Comparison of ENCODE assay signal across 17 cellular contexts in the genomic region with DNA sequence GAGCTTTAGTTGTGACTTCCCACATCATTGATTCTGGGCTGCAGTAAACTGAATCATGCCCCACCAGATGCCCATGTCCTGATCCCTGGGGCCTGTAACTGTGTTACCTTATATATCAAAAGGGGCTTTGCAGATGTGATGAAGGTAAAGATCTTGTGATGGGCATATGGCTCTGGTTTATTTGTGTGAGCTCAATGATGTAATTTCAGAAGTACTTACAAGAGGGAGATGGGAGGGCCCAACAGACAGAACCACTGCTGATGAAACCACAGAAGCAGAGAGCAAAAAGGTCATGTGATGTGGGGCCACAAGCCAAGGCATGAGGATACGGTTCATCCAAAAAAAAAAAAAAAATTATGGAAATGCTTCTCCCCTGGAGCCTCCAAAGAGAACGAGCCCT.
DNase-seq lines count a peak whose midpoint lies in the region; ATAC-seq, FAIRE-seq and TF ChIP-seq lines count a peak whose summit lies in the region.
"Had no signal": no experiment of that assay in that cellular context is flagged by ENCODE, and none has a peak within 500 bp of the region (broad histone marks: within the 10 kb centered on the region; RNA-seq: fewer than 3 reads in every experiment).

No MANE protein-coding gene starts in this region.

- peak overlapping the region; percentile 76 to 84 for H3K27ac Mint-ChIP-seq in stimulated activated naive CD8-positive, alpha-beta T cell treated with anti-CD3 and anti-CD28 coated beads, Interleukin-15, amount 100 ng/mL, for 72 hours
- H3K27ac Mint-ChIP-seq: stimulated activated memory B cell treated with anti-CD40 and anti-IgM and Interleukin-4, amounts not matched to agents 10 μg/mL and 1 μg/mL and 100 μg/mL, for 72 hours had no signal

- TF ChIP-seq CTCF in K562 (IDR thresholded peaks at IDR 0.05 in 2 of 3, conservative IDR thresholded peaks at IDR 0.05 in 1 of 3; ENCODE audit: insufficient read depth in 2 of 3, low read depth in 1 of 3, low read length in 3 of 3) = no peak

- H3K27ac ChIP-seq in K562 (ENCODE audit: extremely low read depth, low read depth, low read length) = no peak overlapping the region

- no peak overlapping the region for H3K4me2 ChIP-seq in K562 (ENCODE audit: insufficient read depth, low read length)

- no peak for TF ChIP-seq EP300 in K562 (IDR thresholded peaks at IDR 0.05; ENCODE audit: low read length)

- no peak for TF ChIP-seq POLR2A in K562 (conservative IDR thresholded peaks at IDR 0.05)

- H3K4me3 Mint-ChIP-seq in stimulated activated naive CD8-positive, alpha-beta T cell treated with anti-CD3 and anti-CD28 coated beads, Interleukin-15, amount 100 ng/mL, for 72 hours = peak overlapping the region in 1 of 2 donors; percentile 32
- H3K4me3 Mint-ChIP-seq: stimulated activated memory B cell treated with anti-CD40 and anti-IgM and Interleukin-4, amounts not matched to agents 10 μg/mL and 1 μg/mL and 100 μg/mL, for 72 hours had no signal

- WGBS in K562 (ENCODE audit: insufficient coverage, low coverage, missing lambda C conversion rate) = 5% methylated on average over 2 of the region's 2 CpGs

- peaks cover 62% of the 10 kb centered on the region for H3K27me3 Mint-ChIP-seq in stimulated activated naive CD8-positive, alpha-beta T cell treated with anti-CD3 and anti-CD28 coated beads, Interleukin-15, amount 100 ng/mL, for 72 hours

- DNase-seq in activated CD8-positive, alpha-beta memory T cell treated with anti-CD3 and anti-CD28 coated beads for 24 hours = peak; percentile 53
- DNase-seq in activated CD8-positive, alpha-beta memory T cell treated with anti-CD3 and anti-CD28 coated beads, Interleukin-2, amount 50 U/mL, for 48 hours = no peak
- DNase-seq in NCI-H2171 (lab: John Stamatoyannopoulos, UW) (peak; percentile 55), K562 (ENCODE audit: extremely low read depth in 1 of 4, low spot score in 3 of 4) (no peak), NOMO-1 (lab: John Stamatoyannopoulos, UW; ENCODE audit: unreplicated experiment in 2 of 2) (no peak), NCI-H82 treated with DMSO at 0.1 percent for 48 hours (lab: John Stamatoyannopoulos, UW; ENCODE audit: unreplicated experiment) (no peak)
- peak in 1 of 2 donors; percentile 33 for DNase-seq in stimulated activated naive CD8-positive, alpha-beta T cell treated with anti-CD3 and anti-CD28 coated beads, Interleukin-15, amount 100 ng/mL, for 72 hours
- DNase-seq: ACHN, GOT3, midbrain, NCI-H1105 treated with DMSO at 0.1 percent for 48 hours, NCI-H510A had no signal

- no peaks in the 10 kb centered on the region for H3K36me3 ChIP-seq in K562 (ENCODE audit: control insufficient read depth, insufficient read depth, low read length)

- CTCF ChIA-PET in K562 (lab: Yijun Ruan, JAX; ENCODE audit: low intra/inter-chr PET ratio) = no interaction called here

- POLR2A ChIA-PET in K562 (lab: Yijun Ruan, JAX) = no interaction called here

- H3K9ac ChIP-seq in K562 (ENCODE audit: insufficient read depth in 1 of 2, low read depth in 2 of 2, low read length in 2 of 2) = no peak overlapping the region

- H3K79me2 ChIP-seq in K562 (ENCODE audit: control insufficient read depth, insufficient read depth, low read length) = no peaks in the 10 kb centered on the region

- H3K9me3 Mint-ChIP-seq in stimulated activated naive CD8-positive, alpha-beta T cell treated with anti-CD3 and anti-CD28 coated beads, Interleukin-15, amount 100 ng/mL, for 72 hours = peaks cover 8 to 9% of the 10 kb centered on the region in 2 donors
- H3K9me3 Mint-ChIP-seq: stimulated activated memory B cell treated with anti-CD40 and anti-IgM and Interleukin-4, amounts not matched to agents 10 μg/mL and 1 μg/mL and 100 μg/mL, for 72 hours had no signal

- no peak overlapping the region for H3K4me3 ChIP-seq in K562

- intact Hi-C loops in K562 (cut with micrococcal nuclease) = no loop called here

- H3K9me3 ChIP-seq in K562 (replicated peaks; ENCODE audit: control insufficient read depth, insufficient read depth, low read depth, low read length) = no peaks in the 10 kb centered on the region
- H3K9me3 ChIP-seq: Caco-2 had no signal

- peaks cover 5 to 42% of the 10 kb centered on the region in 2 experiments; a peak in 4 of 5 replicates for H3K27me3 ChIP-seq in K562 (ENCODE audit: control insufficient read depth in 2 of 2, insufficient read depth in 2 of 2, low read length in 2 of 2)

- no peak overlapping the region for H2AFZ ChIP-seq in K562 (ENCODE audit: low read depth, low read length)

- H3K4me1 ChIP-seq in K562 (replicated peaks in 1 of 2; ENCODE audit: control insufficient read depth in 2 of 2, insufficient read depth in 2 of 2, low read length in 2 of 2) = no peaks in the 10 kb centered on the region
- H3K4me1 ChIP-seq: Caco-2 had no signal

- FAIRE-seq in K562 (lab: Jason Lieb, UNC) = no peak
- FAIRE-seq: keratinocyte had no signal

- in situ Hi-C loops in K562 (cut with MboI) = no loop called here

- ATAC-seq in K562 (peak; percentile 45; the same call in 2 of the 3 replicates), HG03095 (IDR thresholded peaks at IDR 0.05; ENCODE audit: unreplicated experiment) (no peak)
- ATAC-seq in stimulated activated naive CD8-positive, alpha-beta T cell treated with anti-CD3 and anti-CD28 coated beads, Interleukin-15, amount 100 ng/mL, for 72 hours = no peak
- ATAC-seq: activated naive CD4-positive, alpha-beta T cell treated with anti-CD3 and anti-CD28 coated beads, Interleukin-2, amount 50 U/mL, for 72 hours; stimulated activated memory B cell treated with anti-CD40 and anti-IgM and Interleukin-4, amounts not matched to agents 10 μg/mL and 1 μg/mL and 100 μg/mL, for 72 hours had no signal

- H4K20me1 ChIP-seq in K562 (replicated peaks; ENCODE audit: control insufficient read depth, insufficient read depth, low read length) = no peaks in the 10 kb centered on the region

- no peaks in the 10 kb centered on the region for H3K9me1 ChIP-seq in K562 (ENCODE audit: control insufficient read depth, insufficient read depth, low read length)

- no TSS peak for BruUV-seq in K562 (replicated peaks; lab: Mats Ljungman, UMichigan)

- H3K4me1 Mint-ChIP-seq in stimulated activated naive CD8-positive, alpha-beta T cell treated with anti-CD3 and anti-CD28 coated beads, Interleukin-15, amount 100 ng/mL, for 72 hours = peaks cover 68% of the 10 kb centered on the region

- no peak for TF ChIP-seq RAD21 in K562 (CRISPR knock-in tag; conservative IDR thresholded peaks at IDR 0.05 in 1 of 2, IDR thresholded peaks at IDR 0.05 in 1 of 2)

TF ChIP-seq in K562, 482 proteins besides CTCF, POLR2A, EP300 and RAD21 (continues in another document):
- TF ChIP-seq ZBED1 (IDR thresholded peaks at IDR 0.05) (no peak), RBM25 (IDR thresholded peaks at IDR 0.05; ENCODE audit: low read depth, low read length, severe bottlenecking) (peak; percentile 30), DPF2 (IDR thresholded peaks at IDR 0.05) (no peak), PCBP1 (IDR thresholded peaks at IDR 0.05; ENCODE audit: low read depth, low read length, poor library complexity, severe bottlenecking) (no peak), GTF2F1 (IDR thresholded peaks at IDR 0.05; ENCODE audit: low read depth, low read length) (no peak), MEF2D (tag; conservative IDR thresholded peaks at IDR 0.05; ENCODE audit: low read depth) (no peak), GTF2E2 (tag; IDR thresholded peaks at IDR 0.05) (no peak), ETV5 (CRISPR knock-in tag; IDR thresholded peaks at IDR 0.05; ENCODE audit: low read depth) (no peak), SNRNP70 (optimal IDR thresholded peaks at IDR 0.05; ENCODE audit: low read depth, low read length) (no peak), POLR2G (IDR thresholded peaks at IDR 0.05; ENCODE audit: low read depth, low read length) (no peak), ARNT (IDR thresholded peaks at IDR 0.05) (no peak), PHB (CRISPR knock-in tag; IDR thresholded peaks at IDR 0.05) (no peak), MIER1 (IDR thresholded peaks at IDR 0.05; ENCODE audit: low read depth) (no peak)
- TF ChIP-seq, protein P1, sequence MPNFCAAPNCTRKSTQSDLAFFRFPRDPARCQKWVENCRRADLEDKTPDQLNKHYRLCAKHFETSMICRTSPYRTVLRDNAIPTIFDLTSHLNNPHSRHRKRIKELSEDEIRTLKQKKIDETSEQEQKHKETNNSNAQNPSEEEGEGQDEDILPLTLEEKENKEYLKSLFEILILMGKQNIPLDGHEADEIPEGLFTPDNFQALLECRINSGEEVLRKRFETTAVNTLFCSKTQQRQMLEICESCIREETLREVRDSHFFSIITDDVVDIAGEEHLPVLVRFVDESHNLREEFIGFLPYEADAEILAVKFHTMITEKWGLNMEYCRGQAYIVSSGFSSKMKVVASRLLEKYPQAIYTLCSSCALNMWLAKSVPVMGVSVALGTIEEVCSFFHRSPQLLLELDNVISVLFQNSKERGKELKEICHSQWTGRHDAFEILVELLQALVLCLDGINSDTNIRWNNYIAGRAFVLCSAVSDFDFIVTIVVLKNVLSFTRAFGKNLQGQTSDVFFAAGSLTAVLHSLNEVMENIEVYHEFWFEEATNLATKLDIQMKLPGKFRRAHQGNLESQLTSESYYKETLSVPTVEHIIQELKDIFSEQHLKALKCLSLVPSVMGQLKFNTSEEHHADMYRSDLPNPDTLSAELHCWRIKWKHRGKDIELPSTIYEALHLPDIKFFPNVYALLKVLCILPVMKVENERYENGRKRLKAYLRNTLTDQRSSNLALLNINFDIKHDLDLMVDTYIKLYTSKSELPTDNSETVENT (CRISPR knock-in tag; IDR thresholded peaks at IDR 0.05) = no peak
- TF ChIP-seq, protein P2, sequence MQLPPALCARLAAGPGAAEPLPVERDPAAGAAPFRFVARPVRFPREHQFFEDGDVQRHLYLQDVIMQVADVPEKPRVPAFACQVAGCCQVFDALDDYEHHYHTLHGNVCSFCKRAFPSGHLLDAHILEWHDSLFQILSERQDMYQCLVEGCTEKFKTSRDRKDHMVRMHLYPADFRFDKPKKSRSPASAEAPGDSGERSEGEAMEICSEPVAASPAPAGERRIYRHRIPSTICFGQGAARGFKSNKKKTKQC (CRISPR knock-in tag; IDR thresholded peaks at IDR 0.05) = no peak
- TF ChIP-seq, protein P3, sequence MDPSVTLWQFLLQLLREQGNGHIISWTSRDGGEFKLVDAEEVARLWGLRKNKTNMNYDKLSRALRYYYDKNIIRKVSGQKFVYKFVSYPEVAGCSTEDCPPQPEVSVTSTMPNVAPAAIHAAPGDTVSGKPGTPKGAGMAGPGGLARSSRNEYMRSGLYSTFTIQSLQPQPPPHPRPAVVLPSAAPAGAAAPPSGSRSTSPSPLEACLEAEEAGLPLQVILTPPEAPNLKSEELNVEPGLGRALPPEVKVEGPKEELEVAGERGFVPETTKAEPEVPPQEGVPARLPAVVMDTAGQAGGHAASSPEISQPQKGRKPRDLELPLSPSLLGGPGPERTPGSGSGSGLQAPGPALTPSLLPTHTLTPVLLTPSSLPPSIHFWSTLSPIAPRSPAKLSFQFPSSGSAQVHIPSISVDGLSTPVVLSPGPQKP (CRISPR knock-in tag; IDR thresholded peaks at IDR 0.05) = no peak

Comparison
In these comparisons a context has a peak if more than half of its experiments do, and no peak if none do; other contexts are left out.
1. DNase-seq: peak in activated CD8-positive, alpha-beta memory T cell treated with anti-CD3 and anti-CD28 coated beads for 24 hours (single experiment) and NCI-H2171 (single experiment); none in activated CD8-positive, alpha-beta memory T cell treated with anti-CD3 and anti-CD28 coated beads, Interleukin-2, amount 50 U/mL, for 48 hours (single experiment), K562 (0 of 4), NOMO-1 (0 of 2) and NCI-H82 treated with DMSO at 0.1 percent for 48 hours (single experiment).